ENCODE assay signal across 10 cellular contexts in genomic region chr20:58895796-58896180, GRCh38. TPM values are rescaled to one million over a fixed set of nuclear protein-coding genes. Genes with fewer than 3 reads are reported as not detected.
DNase-seq lines count a peak whose midpoint lies in the region; ATAC-seq and TF ChIP-seq lines count a peak whose summit lies in the region.
"Had no signal": no experiment of that assay in that cellular context is flagged by ENCODE, and none has a peak within 500 bp of the region (broad histone marks: within the 10 kb centered on the region; RNA-seq: fewer than 3 reads in every experiment).

No MANE protein-coding gene starts in this region.

- H3K4me3 ChIP-seq in left ventricle myocardium inferior, result peak overlapping the region; percentile 91
- peak overlapping the region in 1 of 8 donors; percentile 87 for H3K4me3 ChIP-seq in spleen

- POLR2A ChIA-PET in activated CD4-positive, alpha-beta T cell treated with anti-CD3 and anti-CD28 coated beads for 36 hours (lab: Charles Lee), result no interaction called here

- H3K4me1 ChIP-seq in left ventricle myocardium inferior (peaks cover 84% of the 10 kb centered on the region), spleen (peaks cover 60 to 84% (median 74%) of the 10 kb centered on the region in 6 donors)

- peaks cover 66% of the 10 kb centered on the region for H3K4me1 Mint-ChIP-seq in activated CD4-positive, alpha-beta T cell treated with anti-CD3 and anti-CD28 coated beads for 36 hours
- peaks cover 54% of the 10 kb centered on the region for H3K4me1 Mint-ChIP-seq in activated T-helper 1 cell treated with anti-CD3 and anti-CD28 coated beads, Interleukin-12 subunit alpha, Interleukin-12 subunit beta, Interleukin-2, Interleukin-4 antibody, amounts not matched to agents 30 ng/mL and 10 ng/mL and 1 ng/mL, durations not matched to agents 14 hours and 24 hours and 36 hours (ENCODE audit: low read depth)

- H3K27ac ChIP-seq in left ventricle myocardium inferior (replicated peaks) (peak overlapping the region; percentile 98), spleen (peak overlapping the region in 5 of 8 donors; percentile 9 to 99 (median 99))

- CTCF ChIA-PET in activated CD4-positive, alpha-beta T cell treated with anti-CD3 and anti-CD28 coated beads for 36 hours (lab: Charles Lee), result no interaction called here

- ATAC-seq in activated CD4-positive, alpha-beta T cell treated with anti-CD3 and anti-CD28 coated beads for 36 hours, result no peak
- ATAC-seq in GM18519 (IDR thresholded peaks at IDR 0.05; ENCODE audit: low FRiP score, unreplicated experiment) (no peak), HG02981 (IDR thresholded peaks at IDR 0.05; ENCODE audit: unreplicated experiment) (no peak)

- H3K9me3 Mint-ChIP-seq in activated CD4-positive, alpha-beta T cell treated with anti-CD3 and anti-CD28 coated beads for 36 hours (ENCODE audit: low read depth), result no peaks in the 10 kb centered on the region
- H3K9me3 Mint-ChIP-seq in activated T-helper 1 cell treated with anti-CD3 and anti-CD28 coated beads, Interleukin-12 subunit alpha, Interleukin-12 subunit beta, Interleukin-2, Interleukin-4 antibody, amounts not matched to agents 30 ng/mL and 10 ng/mL and 1 ng/mL, durations not matched to agents 14 hours and 24 hours and 36 hours, result no peaks in the 10 kb centered on the region

- intact Hi-C loops in activated CD4-positive, alpha-beta T cell treated with anti-CD3 and anti-CD28 coated beads for 36 hours (cut with DNase I, micrococcal nuclease), result loop anchor here in 1 of 2 experiments (10.0 kb wide), 1 partner anchor 1501 kb away; the partner anchor contains the start of gene RBM38
- intact Hi-C loops in activated T-helper 1 cell treated with anti-CD3 and anti-CD28 coated beads, Interleukin-12 subunit alpha, Interleukin-12 subunit beta, Interleukin-2, Interleukin-4 antibody, amounts not matched to agents 30 ng/mL and 10 ng/mL and 1 ng/mL, durations not matched to agents 14 hours and 24 hours and 36 hours (cut with micrococcal nuclease), result loop anchor here (1.0 to 10.0 kb wide), 2 partner anchors 12 to 661 kb away; no protein-coding TSS in a partner anchor
- intact Hi-C loops in left ventricle myocardium inferior (cut with micrococcal nuclease) (no loop called here), spleen (cut with DNase I; ENCODE audit: low total_unique reads) (loop anchor here (10.0 kb wide), 1 partner anchor 109 kb away; the partner anchor contains the start of gene CTSZ)

- TF ChIP-seq CTCF in left ventricle myocardium inferior (IDR thresholded peaks at IDR 0.05; ENCODE audit: borderline replicate concordance), result no peak
- no peak for TF ChIP-seq CTCF in spleen (IDR thresholded peaks at IDR 0.05 in 8 of 11, conservative IDR thresholded peaks at IDR 0.05 in 3 of 11)

- H3K36me3 ChIP-seq in left ventricle myocardium inferior (peaks cover 5% of the 10 kb centered on the region), spleen (peaks cover 0 to 53% (median 10%) of the 10 kb centered on the region in 6 donors)

- no peak overlapping the region for H3K4me3 Mint-ChIP-seq in activated CD4-positive, alpha-beta T cell treated with anti-CD3 and anti-CD28 coated beads for 36 hours
- H3K4me3 Mint-ChIP-seq in activated T-helper 1 cell treated with anti-CD3 and anti-CD28 coated beads, Interleukin-12 subunit alpha, Interleukin-12 subunit beta, Interleukin-2, Interleukin-4 antibody, amounts not matched to agents 30 ng/mL and 10 ng/mL and 1 ng/mL, durations not matched to agents 14 hours and 24 hours and 36 hours, result peak overlapping the region; percentile 21

- WGBS in spleen, 5 donors, result 49 to 69% (median 68%) methylated on average over 11 of the region's 11 CpGs

- no peak for TF ChIP-seq POLR2A in spleen (IDR thresholded peaks at IDR 0.05)

- H3K27me3 Mint-ChIP-seq in activated CD4-positive, alpha-beta T cell treated with anti-CD3 and anti-CD28 coated beads for 36 hours, result no peaks in the 10 kb centered on the region
- H3K27me3 Mint-ChIP-seq in activated T-helper 1 cell treated with anti-CD3 and anti-CD28 coated beads, Interleukin-12 subunit alpha, Interleukin-12 subunit beta, Interleukin-2, Interleukin-4 antibody, amounts not matched to agents 30 ng/mL and 10 ng/mL and 1 ng/mL, durations not matched to agents 14 hours and 24 hours and 36 hours (ENCODE audit: insufficient read depth), result no peaks in the 10 kb centered on the region

- no peaks in the 10 kb centered on the region for H3K9me3 ChIP-seq in left ventricle myocardium inferior (replicated peaks)
- no peaks in the 10 kb centered on the region for H3K9me3 ChIP-seq in spleen

- H3K27ac Mint-ChIP-seq in activated CD4-positive, alpha-beta T cell treated with anti-CD3 and anti-CD28 coated beads for 36 hours, result peak overlapping the region; percentile 47
- peak overlapping the region; percentile 38 for H3K27ac Mint-ChIP-seq in activated T-helper 1 cell treated with anti-CD3 and anti-CD28 coated beads, Interleukin-12 subunit alpha, Interleukin-12 subunit beta, Interleukin-2, Interleukin-4 antibody, amounts not matched to agents 30 ng/mL and 10 ng/mL and 1 ng/mL, durations not matched to agents 14 hours and 24 hours and 36 hours

- no peak for DNase-seq in activated CD4-positive, alpha-beta T cell treated with anti-CD3 and anti-CD28 coated beads for 36 hours
- no peak for DNase-seq in activated CD4-positive, alpha-beta T cell treated with anti-CD3 and anti-CD28 coated beads, Interleukin-2, amount 50 U/mL, for 1 hour
- DNase-seq in activated T-helper 1 cell treated with anti-CD3 and anti-CD28 coated beads, Interleukin-12 subunit alpha, Interleukin-12 subunit beta, Interleukin-2, Interleukin-4 antibody, amounts not matched to agents 30 ng/mL and 10 ng/mL and 1 ng/mL, durations not matched to agents 14 hours and 24 hours and 36 hours (ENCODE audit: low spot score), result no peak
- no peak for DNase-seq in left ventricle myocardium inferior
- no peak for DNase-seq in spleen
- DNase-seq in NK-92 treated with Interleukin-12 subunit alpha and Interleukin-12 subunit beta, amount 100 ng/mL, for 24 hours (lab: John Stamatoyannopoulos, UW), result no peak
- DNase-seq: stimulated activated CD4-positive, alpha-beta T cell treated with anti-CD3 and anti-CD28 coated beads, Interleukin-1b, Interleukin-23, amount 100 ng/mL, for 48 hours had no signal

- H3K27me3 ChIP-seq in left ventricle myocardium inferior (ENCODE audit: low read depth) (no peaks in the 10 kb centered on the region), spleen (replicated peaks in 1 of 7) (no peaks in the 10 kb centered on the region)

- peaks cover 58% of the 10 kb centered on the region for H3K36me3 Mint-ChIP-seq in activated CD4-positive, alpha-beta T cell treated with anti-CD3 and anti-CD28 coated beads for 36 hours (ENCODE audit: low read depth)
- peaks cover 44% of the 10 kb centered on the region for H3K36me3 Mint-ChIP-seq in activated T-helper 1 cell treated with anti-CD3 and anti-CD28 coated beads, Interleukin-12 subunit alpha, Interleukin-12 subunit beta, Interleukin-2, Interleukin-4 antibody, amounts not matched to agents 30 ng/mL and 10 ng/mL and 1 ng/mL, durations not matched to agents 14 hours and 24 hours and 36 hours (ENCODE audit: low read depth)

RNA-seq across cellular contexts. Expression of gene GNAS, which starts 43.3 kb away (rescaled TPM):
- 100 to 1,000 TPM; 713 to 965 TPM for total RNA-seq in activated CD4-positive, alpha-beta T cell treated with anti-CD3 and anti-CD28 coated beads for 36 hours
- total RNA-seq in activated T-helper 1 cell treated with anti-CD3 and anti-CD28 coated beads, Interleukin-12 subunit alpha, Interleukin-12 subunit beta, Interleukin-2, Interleukin-4 antibody, amounts not matched to agents 30 ng/mL and 10 ng/mL and 1 ng/mL, durations not matched to agents 14 hours and 24 hours and 36 hours, result 498 and 505 TPM in 2 replicates
- total RNA-seq in left ventricle myocardium inferior, result 1,444 TPM
- total RNA-seq in spleen, result 100 to 1,000 TPM; 745 to 849 (median 769) TPM
- 100 to 1,000 TPM; 722 to 854 (median 771) TPM for polyA plus RNA-seq in spleen

RNA-seq across cellular contexts. Expression of gene GNAS-AS1, which starts 45.1 kb away (rescaled TPM):
- 1 to 10 TPM; 1.1 to 1.9 TPM for total RNA-seq in activated CD4-positive, alpha-beta T cell treated with anti-CD3 and anti-CD28 coated beads for 36 hours
- total RNA-seq in activated T-helper 1 cell treated with anti-CD3 and anti-CD28 coated beads, Interleukin-12 subunit alpha, Interleukin-12 subunit beta, Interleukin-2, Interleukin-4 antibody, amounts not matched to agents 30 ng/mL and 10 ng/mL and 1 ng/mL, durations not matched to agents 14 hours and 24 hours and 36 hours, result 1.4 and 1.7 TPM in 2 replicates
- total RNA-seq in left ventricle myocardium inferior, result 0.25 TPM
- total RNA-seq in spleen, result 1 to 10 TPM in 2 of 7 donors, under 1 TPM in 3, not detected in 2; 0.44 to 1.1 (median 0.70) TPM
- under 1 TPM; 0.18 to 0.32 (median 0.22) TPM for polyA plus RNA-seq in spleen
- total RNA-seq: lung microvascular endothelial cell had no signal
